26 cellular contexts compared by ENCODE assay signal in the genomic region with DNA sequence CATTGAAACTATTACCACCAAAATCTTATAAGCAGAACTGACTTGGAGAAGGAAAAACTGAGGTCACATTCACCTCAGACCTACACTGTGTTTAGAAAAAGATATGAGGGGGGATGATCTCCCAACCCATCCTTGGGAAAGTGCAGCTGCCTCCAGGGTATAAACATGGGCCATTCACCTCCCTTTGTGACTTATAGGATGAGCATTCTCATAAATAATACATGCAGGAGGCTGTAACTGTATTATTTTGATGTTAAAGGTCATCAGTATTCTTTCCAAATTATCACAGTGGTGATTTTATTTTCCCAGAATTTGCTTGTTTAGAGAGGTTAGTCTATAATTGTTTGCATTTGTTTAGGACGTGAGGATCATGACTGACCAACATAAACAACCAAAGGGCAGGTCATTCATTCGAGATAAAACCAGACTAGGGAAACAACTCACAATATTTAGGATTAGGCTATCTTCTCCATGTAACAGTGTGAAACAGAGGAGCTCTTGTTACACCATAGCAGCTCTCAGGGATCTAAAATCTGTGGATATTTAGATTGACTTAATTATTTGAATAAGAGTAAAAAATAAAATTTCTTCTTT.
"Had no signal": no experiment of that assay in that cellular context is flagged by ENCODE, and none has a peak within 500 bp of the region (broad histone marks: within the 10 kb centered on the region; RNA-seq: fewer than 3 reads in every experiment).

No MANE protein-coding gene starts in this region.

- H3K4me1 Mint-ChIP-seq: activated CD4-positive, alpha-beta T cell treated with anti-CD3 and anti-CD28 coated beads for 36 hours; activated CD4-positive, alpha-beta T cell treated with anti-CD3 and anti-CD28 coated beads, Interleukin-2, amount 10 ng/mL, durations not matched to agents 7 days and 5 days; activated naive CD4-positive, alpha-beta T cell treated with anti-CD3 and anti-CD28 coated beads, Interleukin-2, amount 10 ng/mL, durations not matched to agents 7 days and 5 days; activated naive CD8-positive, alpha-beta T cell treated with anti-CD3 and anti-CD28 coated beads, Interleukin-2, amount 50 U/mL, for 24 hours; brain had no signal

- H3K4me1 ChIP-seq: SJCRH30 had no signal

- H3K36me3 Mint-ChIP-seq: activated naive CD4-positive, alpha-beta T cell treated with anti-CD3 and anti-CD28 coated beads, Interleukin-2, amount 10 ng/mL, durations not matched to agents 7 days and 5 days; activated naive CD8-positive, alpha-beta T cell; brain; WTC11 had no signal

- H3K36me3 ChIP-seq: MG63, SJCRH30 had no signal

- H3K27ac ChIP-seq: SJCRH30, SK-N-MC had no signal

- H3K9me3 ChIP-seq: SJCRH30 had no signal

- DNase-seq: activated CD4-positive, alpha-beta T cell treated with anti-CD3 and anti-CD28 coated beads for 36 hours; activated CD4-positive, alpha-beta T cell treated with anti-CD3 and anti-CD28 coated beads, Interleukin-2, amount 10 ng/mL, durations not matched to agents 7 days and 5 days; activated CD4-positive, alpha-beta T cell treated with anti-CD3 and anti-CD28 coated beads, Interleukin-2, amount 50 U/mL, for 48 hours; activated CD8-positive, alpha-beta memory T cell treated with anti-CD3 and anti-CD28 coated beads, Interleukin-2, amount 50 U/mL, for 4 hours; activated effector memory CD4-positive, alpha-beta T cell treated with Interleukin-2 at 50 U/mL for 16 hours; activated naive CD4-positive, alpha-beta T cell treated with anti-CD3 and anti-CD28 coated beads, Interleukin-2, amount 10 ng/mL, durations not matched to agents 7 days and 5 days; activated naive CD8-positive, alpha-beta T cell treated with anti-CD3 and anti-CD28 coated beads, Interleukin-2, amount 50 U/mL, for 24 hours; activated T-cell treated with anti-CD3 and anti-CD28 coated beads for 4 hours; activated T-cell treated with anti-CD3 and anti-CD28 coated beads, Interleukin-2, amount 50 U/mL, for 4 hours; anterior cingulate cortex; caudate nucleus; cerebellar nuclear complex; Karpas-422; MG63; NCI-H1092; NCI-H1436 treated with DMSO at 0.1 percent for 48 hours; NCI-H1694 treated with DMSO at 0.1 percent for 48 hours; NCI-H2029; NCI-H345; NCI-H524 treated with DMSO at 0.1 percent for 48 hours; SHP77; SJCRH30 had no signal

- H3K4me3 Mint-ChIP-seq: activated CD4-positive, alpha-beta T cell treated with anti-CD3 and anti-CD28 coated beads for 36 hours; activated CD4-positive, alpha-beta T cell treated with anti-CD3 and anti-CD28 coated beads, Interleukin-2, amount 10 ng/mL, durations not matched to agents 7 days and 5 days; activated naive CD4-positive, alpha-beta T cell treated with anti-CD3 and anti-CD28 coated beads, Interleukin-2, amount 10 ng/mL, durations not matched to agents 7 days and 5 days; activated naive CD8-positive, alpha-beta T cell; activated naive CD8-positive, alpha-beta T cell treated with anti-CD3 and anti-CD28 coated beads, Interleukin-2, amount 50 U/mL, for 24 hours; activated T-cell treated with anti-CD3 and anti-CD28 coated beads, Interleukin-2, amount 50 U/mL, for 4 hours; brain; WTC11 had no signal

- H3K27me3 ChIP-seq: MG63, SJCRH30 had no signal

- H3K9me3 Mint-ChIP-seq: activated CD4-positive, alpha-beta T cell treated with anti-CD3 and anti-CD28 coated beads, Interleukin-2, amount 10 ng/mL, durations not matched to agents 7 days and 5 days; activated naive CD4-positive, alpha-beta T cell treated with anti-CD3 and anti-CD28 coated beads, Interleukin-2, amount 10 ng/mL, durations not matched to agents 7 days and 5 days had no signal

- H3K4me3 ChIP-seq: MG63, SJCRH30, SK-N-MC had no signal

- H3K27ac Mint-ChIP-seq: activated CD4-positive, alpha-beta T cell treated with anti-CD3 and anti-CD28 coated beads for 36 hours; activated CD4-positive, alpha-beta T cell treated with anti-CD3 and anti-CD28 coated beads, Interleukin-2, amount 10 ng/mL, durations not matched to agents 7 days and 5 days; activated naive CD4-positive, alpha-beta T cell treated with anti-CD3 and anti-CD28 coated beads, Interleukin-2, amount 10 ng/mL, durations not matched to agents 7 days and 5 days; activated naive CD8-positive, alpha-beta T cell; activated naive CD8-positive, alpha-beta T cell treated with anti-CD3 and anti-CD28 coated beads, Interleukin-2, amount 50 U/mL, for 24 hours; brain; WTC11 had no signal
